In genomic region chr7:114104035-114104434, GRCh38 we compare ENCODE assay signal across 18 cellular contexts.
"Had no signal": no experiment of that assay in that cellular context is flagged by ENCODE, and none has a peak within 500 bp of the region (broad histone marks: within the 10 kb centered on the region; RNA-seq: fewer than 3 reads in every experiment).

No MANE protein-coding gene starts in this region.

- ATAC-seq: activated T-cell treated with anti-CD3 and anti-CD28 coated beads, Interleukin-2, amount 50 U/mL, for 72 hours; left lobe of liver; natural killer cell treated with Interleukin-12 subunit alpha and Interleukin-12 subunit beta and Interleukin-15 and Interleukin-18, amount 100 ng/mL, for 72 hours; sciatic nerve; stimulated activated naive B cell treated with anti-CD40 and anti-IgM and Interleukin-4, amounts not matched to agents 10 μg/mL and 1 μg/mL and 100 μg/mL, for 72 hours; T-helper 17 cell had no signal

- H3K36me3 ChIP-seq: neutrophil, spleen had no signal

- H3K4me1 ChIP-seq: spleen had no signal

- H3K27me3 Mint-ChIP-seq: natural killer cell treated with Interleukin-12 subunit alpha and Interleukin-12 subunit beta and Interleukin-15 and Interleukin-18, amount 100 ng/mL, for 72 hours; stimulated activated naive B cell treated with anti-CD40 and anti-IgM and Interleukin-4, amounts not matched to agents 10 μg/mL and 1 μg/mL and 100 μg/mL, for 72 hours had no signal

- H3K36me3 Mint-ChIP-seq: mesothelial cell of epicardium; natural killer cell treated with Interleukin-12 subunit alpha and Interleukin-12 subunit beta and Interleukin-15 and Interleukin-18, amount 100 ng/mL, for 72 hours; stimulated activated naive B cell treated with anti-CD40 and anti-IgM and Interleukin-4, amounts not matched to agents 10 μg/mL and 1 μg/mL and 100 μg/mL, for 72 hours had no signal

- H3K27me3 ChIP-seq: neutrophil, spleen had no signal

- H3K27ac ChIP-seq: neutrophil, spleen, VCaP had no signal

- H3K27ac Mint-ChIP-seq: activated T-cell treated with anti-CD3 and anti-CD28 coated beads, Interleukin-2, amount 50 U/mL, for 72 hours; mesothelial cell of epicardium; natural killer cell treated with Interleukin-12 subunit alpha and Interleukin-12 subunit beta and Interleukin-15 and Interleukin-18, amount 100 ng/mL, for 72 hours; stimulated activated naive B cell treated with anti-CD40 and anti-IgM and Interleukin-4, amounts not matched to agents 10 μg/mL and 1 μg/mL and 100 μg/mL, for 72 hours; T-helper 17 cell had no signal

- H3K4me3 ChIP-seq: lung, spleen had no signal

- DNase-seq: activated CD4-positive, alpha-beta T cell treated with anti-CD3 and anti-CD28 coated beads, Interleukin-2, amount 50 U/mL, for 1 hour; activated CD4-positive, CD25-positive, alpha-beta regulatory T cell treated with anti-CD3 and anti-CD28 coated beads, Interleukin-2, amount 50 U/mL, for 72 hours; activated CD8-positive, alpha-beta memory T cell treated with anti-CD3 and anti-CD28 coated beads for 24 hours; activated CD8-positive, alpha-beta memory T cell treated with anti-CD3 and anti-CD28 coated beads, Interleukin-2, amount 50 U/mL, for 48 hours; activated effector memory CD4-positive, alpha-beta T cell treated with anti-CD3 and anti-CD28 coated beads, Interleukin-2, amount 50 U/mL, for 16 hours; activated naive CD4-positive, alpha-beta T cell treated with anti-CD3 and anti-CD28 coated beads, Interleukin-2, amount 50 U/mL, for 16 hours; activated T-cell treated with anti-CD3 and anti-CD28 coated beads, Interleukin-2, amount 50 U/mL, for 72 hours; hypothalamus; spleen; stimulated activated naive B cell treated with anti-CD40 and anti-IgM and Interleukin-4, amounts not matched to agents 10 μg/mL and 1 μg/mL and 100 μg/mL, for 72 hours; T-helper 17 cell had no signal

- H3K9me3 ChIP-seq: neutrophil, spleen had no signal

- H3K4me1 Mint-ChIP-seq: stimulated activated naive B cell treated with anti-CD40 and anti-IgM and Interleukin-4, amounts not matched to agents 10 μg/mL and 1 μg/mL and 100 μg/mL, for 72 hours; T-helper 17 cell had no signal

- H3K9me3 Mint-ChIP-seq: activated T-cell treated with anti-CD3 and anti-CD28 coated beads, Interleukin-2, amount 50 U/mL, for 72 hours; mesothelial cell of epicardium; stimulated activated naive B cell treated with anti-CD40 and anti-IgM and Interleukin-4, amounts not matched to agents 10 μg/mL and 1 μg/mL and 100 μg/mL, for 72 hours had no signal

- H3K4me3 Mint-ChIP-seq: activated T-cell treated with anti-CD3 and anti-CD28 coated beads, Interleukin-2, amount 50 U/mL, for 72 hours; mesothelial cell of epicardium; natural killer cell treated with Interleukin-12 subunit alpha and Interleukin-12 subunit beta and Interleukin-15 and Interleukin-18, amount 100 ng/mL, for 72 hours; stimulated activated naive B cell treated with anti-CD40 and anti-IgM and Interleukin-4, amounts not matched to agents 10 μg/mL and 1 μg/mL and 100 μg/mL, for 72 hours; T-helper 17 cell had no signal
